In the genomic region with DNA sequence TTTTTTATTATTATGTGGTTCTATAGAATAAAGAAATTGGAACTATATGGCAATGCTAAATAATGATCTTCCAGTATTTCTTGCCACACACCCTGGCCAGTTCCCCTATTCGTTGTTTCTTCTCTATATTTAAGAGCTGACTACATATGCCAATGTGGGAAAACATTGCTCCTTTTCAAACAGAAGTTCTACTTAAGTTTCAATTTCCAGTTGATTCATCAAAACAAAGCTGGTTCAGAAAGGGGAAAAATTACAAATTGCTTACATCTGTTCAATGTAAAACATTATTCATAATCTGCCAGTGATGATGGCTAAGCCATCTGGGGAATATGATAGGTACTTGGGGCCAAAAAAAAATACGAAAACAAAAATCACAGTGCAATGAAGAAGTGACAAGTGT, we compare ENCODE assay signal across 13 cellular contexts.
DNase-seq lines count a peak whose midpoint lies in the region; ATAC-seq and TF ChIP-seq lines count a peak whose summit lies in the region.
"Had no signal": no experiment of that assay in that cellular context is flagged by ENCODE, and none has a peak within 500 bp of the region (broad histone marks: within the 10 kb centered on the region; RNA-seq: fewer than 3 reads in every experiment).

No MANE protein-coding gene starts in this region.

- peaks cover 6% of the 10 kb centered on the region for H3F3A ChIP-seq in smooth muscle cell (ENCODE audit: low read depth)

- intact Hi-C loops in activated CD4-positive, alpha-beta T cell treated with anti-CD3 and anti-CD28 coated beads, Interleukin-2, amount 10 ng/mL, durations not matched to agents 24 days and 14 days (cut with micrococcal nuclease): loop anchor here (1.0 to 2.0 kb wide), 4 partner anchors 14 to 76 kb away; no protein-coding TSS in a partner anchor

- no peak for TF ChIP-seq CTCF in RWPE2 (IDR thresholded peaks at IDR 0.05; ENCODE audit: poor library complexity, severe bottlenecking)
- no peak for TF ChIP-seq CTCF in smooth muscle cell (IDR thresholded peaks at IDR 0.05; ENCODE audit: borderline replicate concordance, insufficient read depth, poor library complexity, severe bottlenecking)
- no peak for TF ChIP-seq CTCF in nephron progenitor cell (IDR thresholded peaks at IDR 0.05)

- no peaks in the 10 kb centered on the region for H3K9me3 Mint-ChIP-seq in activated CD4-positive, alpha-beta T cell treated with anti-CD3 and anti-CD28 coated beads, Interleukin-2, amount 10 ng/mL, durations not matched to agents 24 days and 14 days
- no peaks in the 10 kb centered on the region for H3K9me3 Mint-ChIP-seq in nephron progenitor cell

- WGBS in smooth muscle cell (ENCODE audit: low lambda C conversion rate): 90% methylated on average over 2 of the region's 2 CpGs

- H3K27me3 Mint-ChIP-seq in activated CD4-positive, alpha-beta T cell treated with anti-CD3 and anti-CD28 coated beads, Interleukin-2, amount 10 ng/mL, durations not matched to agents 24 days and 14 days: no peaks in the 10 kb centered on the region
- H3K27me3 Mint-ChIP-seq in nephron progenitor cell (ENCODE audit: low read depth, poor library complexity): no peaks in the 10 kb centered on the region
- H3K27me3 Mint-ChIP-seq: activated CD4-positive, alpha-beta T cell treated with anti-CD3 and anti-CD28 coated beads, Interleukin-2, amount 10 ng/mL, durations not matched to agents 7 days and 5 days had no signal

- H3K27ac ChIP-seq in RWPE2 (ENCODE audit: poor library complexity, severe bottlenecking) (peak overlapping the region; percentile 62), smooth muscle cell (ENCODE audit: low read depth) (peak overlapping the region; percentile 90)
- H3K27ac ChIP-seq: cardiac muscle cell, upper lobe of left lung had no signal

- peak overlapping the region; percentile 3 for H3K4me3 Mint-ChIP-seq in activated CD4-positive, alpha-beta T cell treated with anti-CD3 and anti-CD28 coated beads, Interleukin-2, amount 10 ng/mL, durations not matched to agents 24 days and 14 days
- no peak overlapping the region for H3K4me3 Mint-ChIP-seq in nephron progenitor cell
- H3K4me3 Mint-ChIP-seq: activated CD4-positive, alpha-beta T cell treated with anti-CD3 and anti-CD28 coated beads, Interleukin-2, amount 10 ng/mL, durations not matched to agents 7 days and 5 days had no signal

- H3K9me3 ChIP-seq in RWPE2 (ENCODE audit: severe bottlenecking) (no peaks in the 10 kb centered on the region), smooth muscle cell (replicated peaks; ENCODE audit: low read depth) (no peaks in the 10 kb centered on the region)
- H3K9me3 ChIP-seq: upper lobe of left lung had no signal

- H3K4me1 ChIP-seq in RWPE2 (ENCODE audit: insufficient read depth, poor library complexity, severe bottlenecking) (peaks cover 26% of the 10 kb centered on the region), smooth muscle cell (ENCODE audit: low read depth) (peaks cover 24% of the 10 kb centered on the region)

- peak overlapping the region; percentile 49 for H3K27ac Mint-ChIP-seq in activated CD4-positive, alpha-beta T cell treated with anti-CD3 and anti-CD28 coated beads, Interleukin-2, amount 10 ng/mL, durations not matched to agents 24 days and 14 days
- no peak overlapping the region for H3K27ac Mint-ChIP-seq in nephron progenitor cell
- H3K27ac Mint-ChIP-seq: activated CD4-positive, alpha-beta T cell treated with anti-CD3 and anti-CD28 coated beads, Interleukin-2, amount 10 ng/mL, durations not matched to agents 7 days and 5 days had no signal

- H3K4me1 Mint-ChIP-seq in activated CD4-positive, alpha-beta T cell treated with anti-CD3 and anti-CD28 coated beads, Interleukin-2, amount 10 ng/mL, durations not matched to agents 24 days and 14 days: peaks cover 30% of the 10 kb centered on the region
- peaks cover 12% of the 10 kb centered on the region for H3K4me1 Mint-ChIP-seq in nephron progenitor cell

- no peaks in the 10 kb centered on the region for H4K20me1 ChIP-seq in smooth muscle cell (ENCODE audit: low read depth)

- DNase-seq in activated CD4-positive, alpha-beta T cell treated with anti-CD3 and anti-CD28 coated beads, Interleukin-2, amount 10 ng/mL, durations not matched to agents 24 days and 14 days: no peak
- DNase-seq in activated CD4-positive, alpha-beta T cell treated with anti-CD3 and anti-CD28 coated beads, Interleukin-2, amount 50 U/mL, for 48 hours: no peak
- no peak for DNase-seq in RWPE2 (ENCODE audit: low spot score)
- DNase-seq in smooth muscle cell (lab: John Stamatoyannopoulos, UW; ENCODE audit: unreplicated experiment): no peak
- no peak for DNase-seq in GM19238 (ENCODE audit: insufficient read length, low spot score)
- DNase-seq in nephron progenitor cell: no peak
- DNase-seq: activated CD4-positive, alpha-beta T cell treated with anti-CD3 and anti-CD28 coated beads, Interleukin-2, amount 10 ng/mL, durations not matched to agents 7 days and 5 days; head of caudate nucleus; KG1; upper lobe of left lung had no signal

- H3K4me3 ChIP-seq in RWPE2 (ENCODE audit: severe bottlenecking) (no peak overlapping the region), smooth muscle cell (no peak overlapping the region)
- H3K4me3 ChIP-seq: cardiac muscle cell, upper lobe of left lung had no signal

- H3K36me3 ChIP-seq in RWPE2 (ENCODE audit: low read depth) (no peaks in the 10 kb centered on the region), smooth muscle cell (ENCODE audit: low read depth) (no peaks in the 10 kb centered on the region)
- H3K36me3 ChIP-seq: cardiac muscle cell, upper lobe of left lung had no signal

- H3K79me2 ChIP-seq in smooth muscle cell (ENCODE audit: low read depth): no peaks in the 10 kb centered on the region

- ATAC-seq in HG02623 (IDR thresholded peaks at IDR 0.05; ENCODE audit: unreplicated experiment) (peak; percentile 40), RWPE2 (ENCODE audit: low read depth) (no peak), GM19324 (IDR thresholded peaks at IDR 0.05; ENCODE audit: low FRiP score, unreplicated experiment) (no peak)

- no peak overlapping the region for H3K4me2 ChIP-seq in smooth muscle cell

- H2AFZ ChIP-seq in smooth muscle cell (ENCODE audit: low read depth): no peak overlapping the region

- H3K36me3 Mint-ChIP-seq in activated CD4-positive, alpha-beta T cell treated with anti-CD3 and anti-CD28 coated beads, Interleukin-2, amount 10 ng/mL, durations not matched to agents 24 days and 14 days (ENCODE audit: low read depth): peaks cover 22% of the 10 kb centered on the region
- H3K36me3 Mint-ChIP-seq in nephron progenitor cell (ENCODE audit: low read depth): no peaks in the 10 kb centered on the region

- H3K27me3 ChIP-seq in RWPE2 (ENCODE audit: insufficient read depth, poor library complexity, severe bottlenecking): no peaks in the 10 kb centered on the region
- no peaks in the 10 kb centered on the region for H3K27me3 ChIP-seq in smooth muscle cell (ENCODE audit: low read depth)
- H3K27me3 ChIP-seq: cardiac muscle cell, upper lobe of left lung had no signal

- no peak overlapping the region for H3K9ac ChIP-seq in smooth muscle cell (ENCODE audit: low read depth)
